2 cellular contexts compared by ENCODE assay signal in genomic region chr20:36052117-36052513, GRCh38.
TF ChIP-seq lines count a peak whose summit lies in the region.

No MANE protein-coding gene starts in this region.

TF ChIP-seq in SK-N-SH, 30 proteins besides CTCF, POLR2A, EP300 and RAD21 (continued from another document):
- TF ChIP-seq PBX3 (IDR thresholded peaks at IDR 0.05) = no peak

TF ChIP-seq in SK-N-SH treated with all-trans-retinoic acid at 6 μM for 48 hours, 23 proteins besides CTCF, POLR2A, EP300 and RAD21 (continued from another document):
- TF ChIP-seq ZFP3 (CRISPR knock-in tag; IDR thresholded peaks at IDR 0.05) (no peak), TCF4 (CRISPR knock-in tag; IDR thresholded peaks at IDR 0.05; ENCODE audit: borderline replicate concordance) (no peak), OSR1 (CRISPR knock-in tag; IDR thresholded peaks at IDR 0.05) (no peak), PPARA (CRISPR knock-in tag; IDR thresholded peaks at IDR 0.05; ENCODE audit: borderline replicate concordance) (no peak), ARNTL (CRISPR knock-in tag; IDR thresholded peaks at IDR 0.05; ENCODE audit: borderline replicate concordance, low read depth) (no peak), ISL1 (CRISPR knock-in tag; IDR thresholded peaks at IDR 0.05) (no peak), ESRRG (CRISPR knock-in tag; IDR thresholded peaks at IDR 0.05) (no peak), CSDC2 (CRISPR knock-in tag; IDR thresholded peaks at IDR 0.05) (no peak)
- TF ChIP-seq, protein P1, sequence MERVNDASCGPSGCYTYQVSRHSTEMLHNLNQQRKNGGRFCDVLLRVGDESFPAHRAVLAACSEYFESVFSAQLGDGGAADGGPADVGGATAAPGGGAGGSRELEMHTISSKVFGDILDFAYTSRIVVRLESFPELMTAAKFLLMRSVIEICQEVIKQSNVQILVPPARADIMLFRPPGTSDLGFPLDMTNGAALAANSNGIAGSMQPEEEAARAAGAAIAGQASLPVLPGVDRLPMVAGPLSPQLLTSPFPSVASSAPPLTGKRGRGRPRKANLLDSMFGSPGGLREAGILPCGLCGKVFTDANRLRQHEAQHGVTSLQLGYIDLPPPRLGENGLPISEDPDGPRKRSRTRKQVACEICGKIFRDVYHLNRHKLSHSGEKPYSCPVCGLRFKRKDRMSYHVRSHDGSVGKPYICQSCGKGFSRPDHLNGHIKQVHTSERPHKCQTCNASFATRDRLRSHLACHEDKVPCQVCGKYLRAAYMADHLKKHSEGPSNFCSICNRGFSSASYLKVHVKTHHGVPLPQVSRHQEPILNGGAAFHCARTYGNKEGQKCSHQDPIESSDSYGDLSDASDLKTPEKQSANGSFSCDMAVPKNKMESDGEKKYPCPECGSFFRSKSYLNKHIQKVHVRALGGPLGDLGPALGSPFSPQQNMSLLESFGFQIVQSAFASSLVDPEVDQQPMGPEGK (CRISPR knock-in tag; IDR thresholded peaks at IDR 0.05; ENCODE audit: borderline replicate concordance) = no peak
- TF ChIP-seq, protein P2, sequence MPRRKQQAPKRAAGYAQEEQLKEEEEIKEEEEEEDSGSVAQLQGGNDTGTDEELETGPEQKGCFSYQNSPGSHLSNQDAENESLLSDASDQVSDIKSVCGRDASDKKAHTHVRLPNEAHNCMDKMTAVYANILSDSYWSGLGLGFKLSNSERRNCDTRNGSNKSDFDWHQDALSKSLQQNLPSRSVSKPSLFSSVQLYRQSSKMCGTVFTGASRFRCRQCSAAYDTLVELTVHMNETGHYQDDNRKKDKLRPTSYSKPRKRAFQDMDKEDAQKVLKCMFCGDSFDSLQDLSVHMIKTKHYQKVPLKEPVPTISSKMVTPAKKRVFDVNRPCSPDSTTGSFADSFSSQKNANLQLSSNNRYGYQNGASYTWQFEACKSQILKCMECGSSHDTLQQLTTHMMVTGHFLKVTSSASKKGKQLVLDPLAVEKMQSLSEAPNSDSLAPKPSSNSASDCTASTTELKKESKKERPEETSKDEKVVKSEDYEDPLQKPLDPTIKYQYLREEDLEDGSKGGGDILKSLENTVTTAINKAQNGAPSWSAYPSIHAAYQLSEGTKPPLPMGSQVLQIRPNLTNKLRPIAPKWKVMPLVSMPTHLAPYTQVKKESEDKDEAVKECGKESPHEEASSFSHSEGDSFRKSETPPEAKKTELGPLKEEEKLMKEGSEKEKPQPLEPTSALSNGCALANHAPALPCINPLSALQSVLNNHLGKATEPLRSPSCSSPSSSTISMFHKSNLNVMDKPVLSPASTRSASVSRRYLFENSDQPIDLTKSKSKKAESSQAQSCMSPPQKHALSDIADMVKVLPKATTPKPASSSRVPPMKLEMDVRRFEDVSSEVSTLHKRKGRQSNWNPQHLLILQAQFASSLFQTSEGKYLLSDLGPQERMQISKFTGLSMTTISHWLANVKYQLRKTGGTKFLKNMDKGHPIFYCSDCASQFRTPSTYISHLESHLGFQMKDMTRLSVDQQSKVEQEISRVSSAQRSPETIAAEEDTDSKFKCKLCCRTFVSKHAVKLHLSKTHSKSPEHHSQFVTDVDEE (CRISPR knock-in tag; IDR thresholded peaks at IDR 0.05) = no peak
- TF ChIP-seq, protein P3, sequence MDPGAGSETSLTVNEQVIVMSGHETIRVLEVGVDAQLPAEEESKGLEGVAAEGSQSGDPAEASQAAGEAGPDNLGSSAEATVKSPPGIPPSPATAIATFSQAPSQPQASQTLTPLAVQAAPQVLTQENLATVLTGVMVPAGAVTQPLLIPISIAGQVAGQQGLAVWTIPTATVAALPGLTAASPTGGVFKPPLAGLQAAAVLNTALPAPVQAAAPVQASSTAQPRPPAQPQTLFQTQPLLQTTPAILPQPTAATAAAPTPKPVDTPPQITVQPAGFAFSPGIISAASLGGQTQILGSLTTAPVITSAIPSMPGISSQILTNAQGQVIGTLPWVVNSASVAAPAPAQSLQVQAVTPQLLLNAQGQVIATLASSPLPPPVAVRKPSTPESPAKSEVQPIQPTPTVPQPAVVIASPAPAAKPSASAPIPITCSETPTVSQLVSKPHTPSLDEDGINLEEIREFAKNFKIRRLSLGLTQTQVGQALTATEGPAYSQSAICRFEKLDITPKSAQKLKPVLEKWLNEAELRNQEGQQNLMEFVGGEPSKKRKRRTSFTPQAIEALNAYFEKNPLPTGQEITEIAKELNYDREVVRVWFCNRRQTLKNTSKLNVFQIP (CRISPR knock-in tag; IDR thresholded peaks at IDR 0.05; ENCODE audit: borderline replicate concordance, low read depth) = no peak
TF ChIP-seq in SK-N-SH treated with all-trans-retinoic acid at 6 μM for 48 hours: peak in this region for 0.
